ENCODE assay signal across 16 cellular contexts in genomic region chr11:73854680-73855079, GRCh38. TPM values are rescaled to one million over a fixed set of nuclear protein-coding genes. Genes with fewer than 3 reads are reported as not detected.
DNase-seq lines count a peak whose midpoint lies in the region; ATAC-seq and TF ChIP-seq lines count a peak whose summit lies in the region.
"Had no signal": no experiment of that assay in that cellular context is flagged by ENCODE, and none has a peak within 500 bp of the region (broad histone marks: within the 10 kb centered on the region; RNA-seq: fewer than 3 reads in every experiment).

No MANE protein-coding gene starts in this region.

- CTCF ChIA-PET in PC-3 (lab: Charles Lee), result no interaction called here

- H3K9me2 ChIP-seq in PC-3 (replicated peaks; ENCODE audit: low read length), result no peaks in the 10 kb centered on the region

- peak; percentile 39 for DNase-seq in AG20443 (ENCODE audit: low spot score)
- DNase-seq in PC-3, result peak; percentile 73
- peak; percentile 88 for DNase-seq in epithelial cell of esophagus (ENCODE audit: low read depth)
- peak; percentile 38 for DNase-seq in kidney tubule cell (ENCODE audit: low spot score)
- DNase-seq in NCI-H2029 (lab: John Stamatoyannopoulos, UW), result no peak
- no peak for DNase-seq in NCI-H2227 treated with DMSO at 0.1 percent for 48 hours (lab: John Stamatoyannopoulos, UW)
- no peak for DNase-seq in mucosa of descending colon
- no peak for DNase-seq in SHP77 (lab: John Stamatoyannopoulos, UW)
- DNase-seq: CD4-positive, alpha-beta T cell; DMS79 treated with DMSO at 0.1 percent for 48 hours; GF-D8; Karpas-422; NCI-H187 treated with DMSO at 0.1 percent for 48 hours; NCI-H2171; NCI-H82 had no signal

- peaks cover 5% of the 10 kb centered on the region for H3F3A ChIP-seq in PC-3 (ENCODE audit: low read length, unreplicated experiment)

- no peak overlapping the region for H3K9ac ChIP-seq in PC-3 (ENCODE audit: low read length)

- H2AFZ ChIP-seq in PC-3 (ENCODE audit: low read length), result no peak overlapping the region

- no TSS peak for BruUV-seq in PC-3 (replicated peaks; lab: Mats Ljungman, UMichigan)

- no peak overlapping the region for H3K27ac ChIP-seq in PC-3 (ENCODE audit: low read length)
- H3K27ac ChIP-seq: A549 had no signal

- intact Hi-C loops in PC-3 (cut with micrococcal nuclease), result no loop called here
- intact Hi-C loops in mucosa of descending colon (cut with DNase I, micrococcal nuclease), result no loop called here

- H3K4me1 ChIP-seq in PC-3 (ENCODE audit: insufficient read depth, low read length), result peaks cover 10% of the 10 kb centered on the region; the same call in 1 of the 2 replicates
- H3K4me1 ChIP-seq in mucosa of descending colon (ENCODE audit: low read depth), result no peaks in the 10 kb centered on the region
- H3K4me1 ChIP-seq: A549 had no signal

- ATAC-seq in PC-3 (no peak), mucosa of descending colon (no peak)
- ATAC-seq: A549 had no signal

- H3K9me3 ChIP-seq in PC-3 (ENCODE audit: low read length) (no peaks in the 10 kb centered on the region), mucosa of descending colon (no peaks in the 10 kb centered on the region)
- H3K9me3 ChIP-seq: A549 had no signal

- TF ChIP-seq CTCF in PC-3 (conservative IDR thresholded peaks at IDR 0.05; ENCODE audit: low read depth, low read length) (no peak), epithelial cell of esophagus (IDR thresholded peaks at IDR 0.05; ENCODE audit: insufficient read depth, low read depth, low read length, missing control alignments) (no peak), mucosa of descending colon (IDR thresholded peaks at IDR 0.05) (no peak)

- H3K4me3 ChIP-seq in PC-3 (ENCODE audit: low read length), result no peak overlapping the region
- no peak overlapping the region for H3K4me3 ChIP-seq in epithelial cell of esophagus (ENCODE audit: low read length)
- H3K4me3 ChIP-seq in mucosa of descending colon, result no peak overlapping the region
- H3K4me3 ChIP-seq: A549 had no signal

- H3K4me2 ChIP-seq in PC-3 (ENCODE audit: low read length), result peak overlapping the region; percentile 17; the same call in 1 of the 2 replicates
- H3K4me2 ChIP-seq: A549 had no signal

- H3K27me3 ChIP-seq in PC-3 (ENCODE audit: low read length), result no peaks in the 10 kb centered on the region

- POLR2A ChIA-PET in PC-3 (lab: Charles Lee; ENCODE audit: unreplicated experiment), result no interaction called here

- no peaks in the 10 kb centered on the region for H4K20me1 ChIP-seq in PC-3 (ENCODE audit: low read length)

- no peaks in the 10 kb centered on the region for H3K79me2 ChIP-seq in PC-3 (ENCODE audit: low read length)

- H3K36me3 ChIP-seq in PC-3 (ENCODE audit: low read depth, low read length) (no peaks in the 10 kb centered on the region), mucosa of descending colon (ENCODE audit: low read depth) (no peaks in the 10 kb centered on the region)

RNA-seq across cellular contexts. Expression of gene COA4, which starts 22.0 kb away (rescaled TPM):
- 346 and 367 TPM in 2 replicates for total RNA-seq in PC-3 (2014; rRNA removed)
- 10 to 100 TPM; 55.7 to 76.3 (median 61.0) TPM for total RNA-seq in mucosa of descending colon

RNA-seq across cellular contexts. Expression of gene PAAF1, which starts 22.1 kb away (rescaled TPM):
- total RNA-seq in PC-3 (2014; rRNA removed), result 13.3 and 19.5 TPM in 2 replicates
- total RNA-seq in mucosa of descending colon, result 10 to 100 TPM; 13.8 to 19.7 (median 14.8) TPM

Comparison
In these comparisons a context has a peak if more than half of its experiments do, and no peak if none do; other contexts are left out.
1. DNase-seq: peak in AG20443 (single experiment), PC-3 (single experiment), epithelial cell of esophagus (single experiment) and kidney tubule cell (single experiment); none in NCI-H2029 (single experiment), NCI-H2227 treated with DMSO at 0.1 percent for 48 hours (single experiment), mucosa of descending colon (0 of 3) and SHP77 (0 of 2).